ENCODE assay signal across 7 cellular contexts in the genomic region with DNA sequence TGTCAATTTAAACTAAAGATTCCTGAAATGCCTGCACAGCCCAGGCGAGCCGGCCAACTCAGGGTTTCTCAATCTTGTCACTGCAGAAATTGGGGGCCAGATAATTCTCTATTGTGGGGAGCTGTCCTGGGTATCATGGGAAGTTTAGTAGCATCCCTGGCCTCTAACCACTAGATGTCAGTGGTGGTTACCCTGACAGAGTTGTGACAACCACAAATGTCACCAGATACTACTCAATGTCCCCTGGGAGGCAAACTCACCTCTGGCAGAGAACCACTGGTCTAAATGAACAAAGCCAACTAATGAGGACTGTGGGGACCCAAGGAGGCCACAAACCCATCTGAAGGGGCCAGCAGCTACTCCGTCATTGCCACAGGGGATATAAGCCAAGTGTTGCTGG.
DNase-seq lines count a peak whose midpoint lies in the region; ATAC-seq, FAIRE-seq and TF ChIP-seq lines count a peak whose summit lies in the region.

No MANE protein-coding gene starts in this region.

- ATAC-seq in GM19324 (IDR thresholded peaks at IDR 0.05; ENCODE audit: low FRiP score, unreplicated experiment): peak; percentile 66
- peak; percentile 99 for ATAC-seq in GM12878

- 0% methylated on average over 3 of the region's 3 CpGs for WGBS in GM12878 (ENCODE audit: insufficient coverage, insufficient replicate concordance, low lambda C conversion rate, missing lambda C conversion rate)

- H2AFZ ChIP-seq in OCI-LY3 (ENCODE audit: low read depth, low read length) (no peak overlapping the region), GM12878 (ENCODE audit: control insufficient read depth, low read depth, low read length) (no peak overlapping the region)

- CTCF ChIA-PET in GM12878 (lab: Yijun Ruan, JAX): interaction anchor here (0.6 to 2.8 kb wide), 17 partner anchors 9 to 421 kb away, joined by 3 to 19 read pairs (median 4); no protein-coding TSS in a partner anchor

- H3K36me3 ChIP-seq in DOHH2 (ENCODE audit: control insufficient read depth, low read length) (no peaks in the 10 kb centered on the region), OCI-LY3 (replicated peaks; ENCODE audit: low read depth, low read length) (no peaks in the 10 kb centered on the region), GM12878 (ENCODE audit: control insufficient read depth in 2 of 2, insufficient read depth in 2 of 2, low read length in 1 of 2) (no peaks in the 10 kb centered on the region)

- TF ChIP-seq CTCF in DOHH2 (IDR thresholded peaks at IDR 0.05; ENCODE audit: low read depth, low read length, poor library complexity, severe bottlenecking) (peak; percentile 85), HL-60 (IDR thresholded peaks at IDR 0.05; ENCODE audit: insufficient read depth, low read length) (peak; percentile 89), OCI-LY3 (IDR thresholded peaks at IDR 0.05; ENCODE audit: low read depth, low read length) (peak; percentile 79), GM12878 (IDR thresholded peaks at IDR 0.05 in 2 of 3, conservative IDR thresholded peaks at IDR 0.05 in 1 of 3; ENCODE audit: control insufficient read depth in 2 of 3, extremely low read depth in 1 of 3, insufficient read depth in 1 of 3, low read depth in 3 of 3, low read length in 3 of 3) (peak; percentile 80 to 93 (median 81))

- in situ Hi-C loops in GM12878 (cut with MboI): no loop called here

- H3K27me3 ChIP-seq in DOHH2 (ENCODE audit: control insufficient read depth, low read length): no peaks in the 10 kb centered on the region
- H3K27me3 ChIP-seq in HL-60 (ENCODE audit: insufficient read depth, poor library complexity, severe bottlenecking): no peaks in the 10 kb centered on the region
- H3K27me3 ChIP-seq in OCI-LY3 (ENCODE audit: low read depth, low read length): peaks cover 28% of the 10 kb centered on the region
- no peaks in the 10 kb centered on the region for H3K27me3 ChIP-seq in GM12878 (replicated peaks in 1 of 2; ENCODE audit: control insufficient read depth in 2 of 2, insufficient read depth in 2 of 2, low read length in 1 of 2)

- no peaks in the 10 kb centered on the region for H4K20me1 ChIP-seq in DOHH2 (ENCODE audit: control insufficient read depth, insufficient read depth, low read depth, low read length)
- H4K20me1 ChIP-seq in OCI-LY3 (ENCODE audit: insufficient read depth, low read length): no peaks in the 10 kb centered on the region
- H4K20me1 ChIP-seq in GM12878 (ENCODE audit: control insufficient read depth, insufficient read depth): no peaks in the 10 kb centered on the region

- POLR2A ChIA-PET in GM12878 (lab: Charles Lee): interaction anchor here (0.7 kb wide), 1 partner anchor 102 kb away, joined by 4 read pairs; no protein-coding TSS in a partner anchor

- no peak for TF ChIP-seq EP300 in GM12878 (IDR thresholded peaks at IDR 0.05; ENCODE audit: borderline replicate concordance in 1 of 2, control insufficient read depth in 1 of 2, low read depth in 2 of 2, low read length in 2 of 2)

- no peaks in the 10 kb centered on the region for H3F3A ChIP-seq in DOHH2 (ENCODE audit: control insufficient read depth, insufficient read depth)

- H3K4me2 ChIP-seq in DOHH2 (ENCODE audit: low read length): no peak overlapping the region
- H3K4me2 ChIP-seq in OCI-LY3 (ENCODE audit: low read length): 0 out of 2 replicates have a peak overlapping the region, but pooled peaks have one; percentile 19
- no peak overlapping the region for H3K4me2 ChIP-seq in GM12878 (ENCODE audit: control insufficient read depth, insufficient read depth)

- no peak overlapping the region for H3K9ac ChIP-seq in OCI-LY3 (ENCODE audit: low read length)
- no peak overlapping the region for H3K9ac ChIP-seq in GM12878 (ENCODE audit: control insufficient read depth, insufficient read depth, low read length)

- TF ChIP-seq POLR2A in GM12878 (IDR thresholded peaks at IDR 0.05; ENCODE audit: low read depth, low read length): no peak

- H3K9me3 ChIP-seq in DOHH2 (ENCODE audit: control insufficient read depth, insufficient read depth, low read length) (no peaks in the 10 kb centered on the region), OCI-LY3 (ENCODE audit: insufficient read depth, low read length) (no peaks in the 10 kb centered on the region), GM12878 (replicated peaks; ENCODE audit: control insufficient read depth, insufficient read depth, low read length) (no peaks in the 10 kb centered on the region)

- no peaks in the 10 kb centered on the region for H3K9me2 ChIP-seq in DOHH2 (replicated peaks; ENCODE audit: control insufficient read depth, low read length)

- SMC1A ChIA-PET in GM12878 (lab: Charles Lee; ENCODE audit: uncharacterized antibody, unreplicated experiment): interaction anchor here (0.9 to 2.2 kb wide), 7 partner anchors 10 to 361 kb away, joined by 3 to 14 read pairs (median 5); no protein-coding TSS in a partner anchor

- RAD21 ChIA-PET in GM12878 (lab: Charles Lee; ENCODE audit: unreplicated experiment): interaction anchor here (0.6 to 1.9 kb wide), 7 partner anchors 9 to 1455 kb away, joined by 3 to 19 read pairs (median 5); no protein-coding TSS in a partner anchor

- no peak overlapping the region for H3K4me3 ChIP-seq in DOHH2 (ENCODE audit: low read length)
- no peak overlapping the region for H3K4me3 ChIP-seq in HL-60 (replicated peaks; ENCODE audit: insufficient read depth, low read length)
- H3K4me3 ChIP-seq in OCI-LY3 (ENCODE audit: low read length): no peak overlapping the region
- H3K4me3 ChIP-seq in GM12878: no peak overlapping the region

- DNase-seq in HL-60 (ENCODE audit: low read depth in 1 of 2, low spot score in 1 of 2): peak; percentile 16 to 64
- DNase-seq in GM12878 (ENCODE audit: low read depth, low spot score): peak; percentile 74
- DNase-seq in iris pigment epithelial cell (ENCODE audit: low read depth): peak; percentile 30
- DNase-seq in stimulated activated naive CD4-positive, alpha-beta T cell treated with Interleukin-2 at 50 U/mL for 16 hours (lab: John Stamatoyannopoulos, UW): peak; percentile 4

- FAIRE-seq in GM12878 (lab: Jason Lieb, UNC): peak; percentile 38

- BruUV-seq in GM12878 (replicated peaks; lab: Mats Ljungman, UMichigan): no TSS peak

- H3K79me2 ChIP-seq in DOHH2 (ENCODE audit: control insufficient read depth, low read length) (no peaks in the 10 kb centered on the region), OCI-LY3 (ENCODE audit: low read length) (no peaks in the 10 kb centered on the region), GM12878 (ENCODE audit: control insufficient read depth, insufficient read depth, low read length) (no peaks in the 10 kb centered on the region)

- peak; percentile 88 for TF ChIP-seq RAD21 in GM12878 (IDR thresholded peaks at IDR 0.05; ENCODE audit: insufficient read depth, low read depth, low read length)

- no peak overlapping the region for H3K27ac ChIP-seq in DOHH2 (ENCODE audit: low read depth, low read length)
- H3K27ac ChIP-seq in HL-60 (replicated peaks): no peak overlapping the region
- no peak overlapping the region for H3K27ac ChIP-seq in OCI-LY3 (ENCODE audit: low read length)
- no peak overlapping the region for H3K27ac ChIP-seq in GM12878 (ENCODE audit: control insufficient read depth, insufficient read depth)

- intact Hi-C loops in GM12878 (cut with micrococcal nuclease; ENCODE audit: unreplicated experiment): loop anchor here (1.0 to 10.0 kb wide), 4 partner anchors 56 to 429 kb away; no protein-coding TSS in a partner anchor

- H3K4me1 ChIP-seq in DOHH2 (ENCODE audit: control insufficient read depth, low read length) (peaks cover 4% of the 10 kb centered on the region), OCI-LY3 (ENCODE audit: low read length) (peaks cover 3% of the 10 kb centered on the region), GM12878 (ENCODE audit: control insufficient read depth, insufficient read depth, low read length) (no peaks in the 10 kb centered on the region; the same call in 1 of the 2 replicates)

TF ChIP-seq in GM12878, 131 proteins besides CTCF, POLR2A, EP300 and RAD21 (continues in another document):
- TF ChIP-seq RUNX3 (IDR thresholded peaks at IDR 0.05; ENCODE audit: low read length): peak; percentile 94
- TF ChIP-seq CHD1 (IDR thresholded peaks at IDR 0.05; ENCODE audit: low read depth, low read length): no peak
- TF ChIP-seq, protein P1, sequence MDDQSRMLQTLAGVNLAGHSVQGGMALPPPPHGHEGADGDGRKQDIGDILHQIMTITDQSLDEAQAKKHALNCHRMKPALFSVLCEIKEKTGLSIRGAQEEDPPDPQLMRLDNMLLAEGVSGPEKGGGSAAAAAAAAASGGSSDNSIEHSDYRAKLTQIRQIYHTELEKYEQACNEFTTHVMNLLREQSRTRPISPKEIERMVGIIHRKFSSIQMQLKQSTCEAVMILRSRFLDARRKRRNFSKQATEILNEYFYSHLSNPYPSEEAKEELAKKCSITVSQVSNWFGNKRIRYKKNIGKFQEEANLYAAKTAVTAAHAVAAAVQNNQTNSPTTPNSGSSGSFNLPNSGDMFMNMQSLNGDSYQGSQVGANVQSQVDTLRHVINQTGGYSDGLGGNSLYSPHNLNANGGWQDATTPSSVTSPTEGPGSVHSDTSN (IDR thresholded peaks at IDR 0.05; ENCODE audit: insufficient replicate concordance, low read depth, low read length): peak; percentile 51
- 0 out of 2 replicates have a peak, but pooled peaks have one; percentile 12 for TF ChIP-seq PAX5 (IDR thresholded peaks at IDR 0.05; ENCODE audit: borderline replicate concordance, low read depth, low read length)
- TF ChIP-seq FOXM1 (IDR thresholded peaks at IDR 0.05; ENCODE audit: low read depth, low read length): peak; percentile 38; the same call in 1 of the 2 replicates
- peak; percentile 48 for TF ChIP-seq IKZF1 (conservative IDR thresholded peaks at IDR 0.05)
- peak; percentile 11 to 34; a peak in 2 of 4 replicates for TF ChIP-seq IKZF2 (IDR thresholded peaks at IDR 0.05)
- peak; percentile 82; the same call in 1 of the 2 replicates for TF ChIP-seq RB1 (IDR thresholded peaks at IDR 0.05; ENCODE audit: borderline replicate concordance)
- TF ChIP-seq PKNOX1 (IDR thresholded peaks at IDR 0.05): peak; percentile 86
- 0 out of 2 replicates have a peak, but pooled peaks have one; percentile 10 for TF ChIP-seq CREM (IDR thresholded peaks at IDR 0.05; ENCODE audit: low read depth)
- peak; percentile 70 for TF ChIP-seq NBN (IDR thresholded peaks at IDR 0.05)
- TF ChIP-seq CREB1 (IDR thresholded peaks at IDR 0.05; ENCODE audit: low read depth): 0 out of 2 replicates have a peak, but pooled peaks have one; percentile 21
- TF ChIP-seq IRF4 (IDR thresholded peaks at IDR 0.05; ENCODE audit: low read depth, low read length): peak; percentile 67; the same call in 1 of the 2 replicates

Comparison
In these comparisons a context has a peak if more than half of its experiments do, and no peak if none do; other contexts are left out.
1. DNase-seq: peak in every context shown above with its lines; median percentile 74 in GM12878; 40 in HL-60; 30 in iris pigment epithelial cell; 4 in stimulated activated naive CD4-positive, alpha-beta T cell treated with Interleukin-2 at 50 U/mL for 16 hours.